In genomic region chr12:6888360-6888759, GRCh38 we compare ENCODE assay signal across 2 cellular contexts.
TF ChIP-seq lines count a peak whose summit lies in the region.

No MANE protein-coding gene starts in this region.

TF ChIP-seq in HepG2, 621 proteins besides CTCF, POLR2A, EP300 and RAD21:
- peak; percentile 95 to 96 for TF ChIP-seq MAFK (conservative IDR thresholded peaks at IDR 0.05 in 1 of 2, IDR thresholded peaks at IDR 0.05 in 1 of 2; ENCODE audit: low read length in 2 of 2)
- peak; percentile 92 for TF ChIP-seq MAFF (IDR thresholded peaks at IDR 0.05; ENCODE audit: low read depth, low read length)
- no peak for TF ChIP-seq THAP11 (CRISPR knock-in tag; IDR thresholded peaks at IDR 0.05)
- no peak for TF ChIP-seq MED1 (CRISPR knock-in tag; IDR thresholded peaks at IDR 0.05)
- no peak for TF ChIP-seq ZNF274 (CRISPR knock-in tag; IDR thresholded peaks at IDR 0.05)

TF ChIP-seq in WTC11, 78 proteins besides CTCF, POLR2A, EP300 and RAD21:
- TF ChIP-seq USF1 (CRISPR knock-in tag; IDR thresholded peaks at IDR 0.05), result no peak
TF ChIP-seq in WTC11: peak in this region for 0.
